1 cellular context compared by ENCODE assay signal in genomic region chr3:190117995-190118394, GRCh38.
TF ChIP-seq lines count a peak whose summit lies in the region.

No MANE protein-coding gene starts in this region.

TF ChIP-seq in IMR-90, 13 proteins besides CTCF, POLR2A, EP300 and RAD21 (continued from another document):
- TF ChIP-seq BHLHE40 (IDR thresholded peaks at IDR 0.05; ENCODE audit: low read depth, low read length) (no peak), RCOR1 (IDR thresholded peaks at IDR 0.05; ENCODE audit: insufficient replicate concordance, low read length) (no peak)
